ENCODE assay signal across 8 cellular contexts in genomic region chr6:15389759-15390723, GRCh38.
DNase-seq lines count a peak whose midpoint lies in the region; ATAC-seq and TF ChIP-seq lines count a peak whose summit lies in the region.

No MANE protein-coding gene starts in this region.

- peaks cover 58% of the 10 kb centered on the region for H3K4me1 Mint-ChIP-seq in activated T-helper 17 cell treated with anti-CD3 and anti-CD28 coated beads, Interleukin-2, amount 50 U/mL, for 72 hours

- H3K4me3 ChIP-seq in right cardiac atrium (ENCODE audit: low read length) (no peak overlapping the region), smooth muscle cell (no peak overlapping the region)

- peak overlapping the region; percentile 44 for H3K27ac Mint-ChIP-seq in activated T-helper 17 cell treated with anti-CD3 and anti-CD28 coated beads, Interleukin-2, amount 50 U/mL, for 72 hours

- peak; percentile 75 for DNase-seq in activated CD8-positive, alpha-beta memory T cell treated with anti-CD3 and anti-CD28 coated beads for 24 hours
- DNase-seq in activated CD8-positive, alpha-beta memory T cell treated with anti-CD3 and anti-CD28 coated beads, Interleukin-2, amount 50 U/mL, for 48 hours: no peak
- DNase-seq in Kasumi-1 (lab: John Stamatoyannopoulos, UW) (peak; percentile 59 to 72), right cardiac atrium (peak in 1 of 3 donors; percentile 33), smooth muscle cell (lab: John Stamatoyannopoulos, UW; ENCODE audit: unreplicated experiment) (no peak), cortex of kidney (lab: John Stamatoyannopoulos, UW) (no peak)

- H3K79me2 ChIP-seq in smooth muscle cell (ENCODE audit: low read depth): peaks cover 45% of the 10 kb centered on the region

- H3K36me3 ChIP-seq in smooth muscle cell (ENCODE audit: low read depth): no peaks in the 10 kb centered on the region

- TF ChIP-seq CTCF in smooth muscle cell (IDR thresholded peaks at IDR 0.05; ENCODE audit: borderline replicate concordance, insufficient read depth, poor library complexity, severe bottlenecking): peak; percentile 69

- H3K27me3 Mint-ChIP-seq in activated T-helper 17 cell treated with anti-CD3 and anti-CD28 coated beads, Interleukin-2, amount 50 U/mL, for 72 hours: no peaks in the 10 kb centered on the region

- no peaks in the 10 kb centered on the region for H3F3A ChIP-seq in smooth muscle cell (ENCODE audit: low read depth)

- H3K4me1 ChIP-seq in right cardiac atrium (ENCODE audit: control insufficient read depth, insufficient read depth, low read length) (peaks cover 25% of the 10 kb centered on the region), smooth muscle cell (ENCODE audit: low read depth) (peaks cover 21% of the 10 kb centered on the region)

- 33% methylated on average over 14 of the region's 14 CpGs for WGBS in right cardiac atrium
- WGBS in smooth muscle cell (ENCODE audit: low lambda C conversion rate): 59% methylated on average over 14 of the region's 14 CpGs

- H3K9ac ChIP-seq in smooth muscle cell (ENCODE audit: low read depth): no peak overlapping the region

- no peaks in the 10 kb centered on the region for H3K9me3 Mint-ChIP-seq in activated T-helper 17 cell treated with anti-CD3 and anti-CD28 coated beads, Interleukin-2, amount 50 U/mL, for 72 hours

- H3K27ac ChIP-seq in right cardiac atrium (ENCODE audit: low read length): peak overlapping the region; percentile 12
- H3K27ac ChIP-seq in smooth muscle cell (ENCODE audit: low read depth): no peak overlapping the region

- no peak overlapping the region for H3K4me3 Mint-ChIP-seq in activated T-helper 17 cell treated with anti-CD3 and anti-CD28 coated beads, Interleukin-2, amount 50 U/mL, for 72 hours

- H3K4me2 ChIP-seq in smooth muscle cell: no peak overlapping the region

- peaks cover 73% of the 10 kb centered on the region for H3K36me3 Mint-ChIP-seq in activated T-helper 17 cell treated with anti-CD3 and anti-CD28 coated beads, Interleukin-2, amount 50 U/mL, for 72 hours (ENCODE audit: low read depth)

- H4K20me1 ChIP-seq in smooth muscle cell (ENCODE audit: low read depth): peaks cover 99% of the 10 kb centered on the region

- ATAC-seq in activated T-helper 17 cell treated with anti-CD3 and anti-CD28 coated beads, Interleukin-2, amount 50 U/mL, for 72 hours (replicated peaks): no peak
- ATAC-seq in right cardiac atrium (peak; percentile 27 to 62), GM19035 (IDR thresholded peaks at IDR 0.05; ENCODE audit: unreplicated experiment) (no peak)

- H3K9me3 ChIP-seq in right cardiac atrium (ENCODE audit: control insufficient read depth, low read length) (no peaks in the 10 kb centered on the region), smooth muscle cell (replicated peaks; ENCODE audit: low read depth) (no peaks in the 10 kb centered on the region)

- intact Hi-C loops in right cardiac atrium (cut with DNase I): no loop called here

- H2AFZ ChIP-seq in smooth muscle cell (ENCODE audit: low read depth): no peak overlapping the region

- no peaks in the 10 kb centered on the region for H3K27me3 ChIP-seq in right cardiac atrium (ENCODE audit: control insufficient read depth, insufficient read depth)
- no peaks in the 10 kb centered on the region for H3K27me3 ChIP-seq in smooth muscle cell (ENCODE audit: low read depth)

Comparison
In these comparisons a context has a peak if more than half of its experiments do, and no peak if none do; other contexts are left out.
1. DNase-seq: peak in activated CD8-positive, alpha-beta memory T cell treated with anti-CD3 and anti-CD28 coated beads for 24 hours (single experiment) and Kasumi-1 (2 of 2); none in activated CD8-positive, alpha-beta memory T cell treated with anti-CD3 and anti-CD28 coated beads, Interleukin-2, amount 50 U/mL, for 48 hours (single experiment), smooth muscle cell (single experiment) and cortex of kidney (single experiment).
2. ATAC-seq: peak in right cardiac atrium (2 of 2); none in activated T-helper 17 cell treated with anti-CD3 and anti-CD28 coated beads, Interleukin-2, amount 50 U/mL, for 72 hours (single experiment) and GM19035 (single experiment).